Comparison of ENCODE assay signal across 25 cellular contexts in genomic region chr9:134912126-134912840, GRCh38. TPM values are rescaled to one million over a fixed set of nuclear protein-coding genes. Genes with fewer than 3 reads are reported as not detected.
"Had no signal": no experiment of that assay in that cellular context is flagged by ENCODE, and none has a peak within 500 bp of the region (broad histone marks: within the 10 kb centered on the region; RNA-seq: fewer than 3 reads in every experiment).

No MANE protein-coding gene starts in this region.

- H3K27ac Mint-ChIP-seq: activated B cell treated with CpG ODN at 0.5 μM for 24 hours; activated CD4-positive, alpha-beta memory T cell treated with anti-CD3 and anti-CD28 coated beads for 36 hours; activated CD8-positive, alpha-beta memory T cell treated with anti-CD3 and anti-CD28 coated beads, Interleukin-2, amount 10 ng/mL, durations not matched to agents 7 days and 5 days; activated naive CD4-positive, alpha-beta T cell treated with anti-CD3 and anti-CD28 coated beads for 36 hours; activated T-helper 17 cell treated with anti-CD3 and anti-CD28 coated beads, Interleukin-2, amount 50 U/mL, for 72 hours; memory B cell; naive B cell had no signal

- ATAC-seq: activated CD8-positive, alpha-beta memory T cell treated with anti-CD3 and anti-CD28 coated beads, Interleukin-2, amount 10 ng/mL, durations not matched to agents 7 days and 5 days; activated T-helper 17 cell treated with anti-CD3 and anti-CD28 coated beads, Interleukin-2, amount 50 U/mL, for 72 hours; body of pancreas; heart left ventricle; mucosa of descending colon had no signal

- DNase-seq: activated B cell treated with CpG ODN at 0.5 μM for 24 hours; activated CD4-positive, alpha-beta memory T cell treated with anti-CD3 and anti-CD28 coated beads for 36 hours; activated CD4-positive, alpha-beta T cell treated with anti-CD3 and anti-CD28 coated beads for 4 hours; activated CD8-positive, alpha-beta memory T cell treated with anti-CD3 and anti-CD28 coated beads, Interleukin-2, amount 10 ng/mL, durations not matched to agents 7 days and 5 days; activated naive CD4-positive, alpha-beta T cell treated with anti-CD3 and anti-CD28 coated beads for 36 hours; activated T-cell treated with anti-CD3 and anti-CD28 coated beads, Interleukin-2, amount 50 U/mL, for 1 hour; body of pancreas; caudate nucleus; effector CD4-positive, alpha-beta T cell; heart left ventricle; left ventricle myocardium inferior; mucosa of descending colon; naive B cell; retina; stimulated activated CD4-positive, alpha-beta T cell treated with anti-CD3 and anti-CD28 coated beads, Interleukin-12 subunit alpha, Interleukin-12 subunit beta, amount 100 ng/mL, for 4 hours; stimulated activated CD4-positive, alpha-beta T cell treated with anti-CD3 and anti-CD28 coated beads, Interleukin-1b, Interleukin-23, amount 100 ng/mL, for 48 hours; stimulated activated naive CD4-positive, alpha-beta T cell treated with Interleukin-2 at 50 U/mL for 16 hours; substantia nigra; T-helper 1 cell; T-helper 9 cell had no signal

- H3K4me3 Mint-ChIP-seq: activated B cell treated with CpG ODN at 0.5 μM for 24 hours; activated CD4-positive, alpha-beta memory T cell treated with anti-CD3 and anti-CD28 coated beads for 36 hours; activated CD8-positive, alpha-beta memory T cell treated with anti-CD3 and anti-CD28 coated beads, Interleukin-2, amount 10 ng/mL, durations not matched to agents 7 days and 5 days; activated naive CD4-positive, alpha-beta T cell treated with anti-CD3 and anti-CD28 coated beads for 36 hours; activated T-helper 17 cell treated with anti-CD3 and anti-CD28 coated beads, Interleukin-2, amount 50 U/mL, for 72 hours; memory B cell; neural crest cell had no signal

- H3K4me1 Mint-ChIP-seq: activated B cell treated with CpG ODN at 0.5 μM for 24 hours; activated CD8-positive, alpha-beta memory T cell treated with anti-CD3 and anti-CD28 coated beads, Interleukin-2, amount 10 ng/mL, durations not matched to agents 7 days and 5 days; activated T-helper 17 cell treated with anti-CD3 and anti-CD28 coated beads, Interleukin-2, amount 50 U/mL, for 72 hours; memory B cell; neural crest cell had no signal

- H3K36me3 Mint-ChIP-seq: activated CD4-positive, alpha-beta memory T cell treated with anti-CD3 and anti-CD28 coated beads for 36 hours; activated CD8-positive, alpha-beta memory T cell treated with anti-CD3 and anti-CD28 coated beads, Interleukin-2, amount 10 ng/mL, durations not matched to agents 7 days and 5 days; memory B cell; naive B cell had no signal

- H3K9me3 Mint-ChIP-seq: activated B cell treated with CpG ODN at 0.5 μM for 24 hours; activated CD4-positive, alpha-beta memory T cell treated with anti-CD3 and anti-CD28 coated beads for 36 hours; activated naive CD4-positive, alpha-beta T cell treated with anti-CD3 and anti-CD28 coated beads for 36 hours; activated T-helper 17 cell treated with anti-CD3 and anti-CD28 coated beads, Interleukin-2, amount 50 U/mL, for 72 hours; memory B cell; naive B cell; neural crest cell had no signal

RNA-seq across cellular contexts. Expression of gene FCN1, which starts 5.4 kb away (rescaled TPM):
- total RNA-seq: activated CD4-positive, alpha-beta memory T cell treated with anti-CD3 and anti-CD28 coated beads for 36 hours; activated CD8-positive, alpha-beta memory T cell treated with anti-CD3 and anti-CD28 coated beads, Interleukin-2, amount 10 ng/mL, durations not matched to agents 7 days and 5 days; activated naive CD4-positive, alpha-beta T cell treated with anti-CD3 and anti-CD28 coated beads for 36 hours; activated T-helper 17 cell treated with anti-CD3 and anti-CD28 coated beads, Interleukin-2, amount 50 U/mL, for 72 hours; body of pancreas; kidney epithelial cell; neural crest cell had no signal

RNA-seq across cellular contexts. Expression of gene FCN2, which starts 31.7 kb away (rescaled TPM):
- total RNA-seq: activated B cell treated with CpG ODN at 0.5 μM for 24 hours; activated CD4-positive, alpha-beta memory T cell treated with anti-CD3 and anti-CD28 coated beads for 36 hours; activated CD8-positive, alpha-beta memory T cell treated with anti-CD3 and anti-CD28 coated beads, Interleukin-2, amount 10 ng/mL, durations not matched to agents 7 days and 5 days; activated naive CD4-positive, alpha-beta T cell treated with anti-CD3 and anti-CD28 coated beads for 36 hours; activated T-helper 17 cell treated with anti-CD3 and anti-CD28 coated beads, Interleukin-2, amount 50 U/mL, for 72 hours; body of pancreas; frontal cortex; kidney epithelial cell; left ventricle myocardium inferior; mucosa of descending colon; neural crest cell had no signal
